ENCODE assay signal across 10 cellular contexts in genomic region chr5:154642499-154643245, GRCh38.
DNase-seq lines count a peak whose midpoint lies in the region; ATAC-seq, FAIRE-seq and TF ChIP-seq lines count a peak whose summit lies in the region.
"Had no signal": no experiment of that assay in that cellular context is flagged by ENCODE, and none has a peak within 500 bp of the region (broad histone marks: within the 10 kb centered on the region; RNA-seq: fewer than 3 reads in every experiment).

No MANE protein-coding gene starts in this region.

- TF ChIP-seq CTCF in ascending aorta (IDR thresholded peaks at IDR 0.05) (peak in 2 of 3 experiments; percentile 33 to 36), HepG2 (CRISPR knock-in tag; IDR thresholded peaks at IDR 0.05) (peak; percentile 78)

- no TSS peak for BruUV-seq in HepG2 (replicated peaks; lab: Mats Ljungman, UMichigan)

- H4K20me1 ChIP-seq in HepG2 (ENCODE audit: insufficient read depth, low read length), result no peaks in the 10 kb centered on the region

- WGBS in HepG2 (ENCODE audit: low lambda C conversion rate), result 26% methylated on average over 12 of the region's 12 CpGs

- TF ChIP-seq RAD21 in HepG2 (CRISPR knock-in tag; IDR thresholded peaks at IDR 0.05), result peak; percentile 72

- no peaks in the 10 kb centered on the region for H3K36me3 ChIP-seq in ascending aorta
- no peaks in the 10 kb centered on the region for H3K36me3 ChIP-seq in HepG2 (replicated peaks in 1 of 2; ENCODE audit: control insufficient read depth in 1 of 2, insufficient read depth in 2 of 2, low read length in 2 of 2)
- H3K36me3 ChIP-seq: upper lobe of left lung had no signal

- CTCF ChIA-PET in HepG2 (lab: Yijun Ruan, JAX; ENCODE audit: low intra/inter-chr PET ratio, low total read pairs), result interaction anchor here (0.7 to 1.5 kb wide), 2 partner anchors 226 to 362 kb away, joined by 3 to 4 read pairs; no protein-coding TSS in a partner anchor

- FAIRE-seq in HepG2 (lab: Jason Lieb, UNC), result no peak

- H3K79me2 ChIP-seq in HepG2 (ENCODE audit: insufficient read depth, low read length), result no peaks in the 10 kb centered on the region

- H3K9me3 ChIP-seq in ascending aorta, result no peaks in the 10 kb centered on the region
- H3K9me3 ChIP-seq in HepG2 (ENCODE audit: low read length), result no peaks in the 10 kb centered on the region
- no peaks in the 10 kb centered on the region for H3K9me3 ChIP-seq in T-helper 17 cell (ENCODE audit: control insufficient read depth, low read length, poor library complexity, severe bottlenecking)
- H3K9me3 ChIP-seq: upper lobe of left lung had no signal

- H3K27me3 Mint-ChIP-seq in T-helper 17 cell, result peaks cover 15% of the 10 kb centered on the region

- H3K4me3 Mint-ChIP-seq in T-helper 17 cell, result no peak overlapping the region

- no peak overlapping the region for H3K4me3 ChIP-seq in Jurkat, Clone E6-1 (ENCODE audit: low read length)
- H3K4me3 ChIP-seq in ascending aorta (no peak overlapping the region), HepG2 (replicated peaks in 1 of 3; ENCODE audit: insufficient read depth in 1 of 3, low read depth in 2 of 3, low read length in 3 of 3) (no peak overlapping the region)
- H3K4me3 ChIP-seq: upper lobe of left lung had no signal

- intact Hi-C loops in ascending aorta (cut with DNase I), result loop anchor here (10.0 kb wide), 1 partner anchor 292 kb away; the partner anchor contains the start of gene GEMIN5
- intact Hi-C loops in HepG2 (cut with micrococcal nuclease; ENCODE audit: unreplicated experiment), result loop anchor here (2.0 to 10.0 kb wide), 3 partner anchors 362 to 668 kb away; no protein-coding TSS in a partner anchor

- no peak overlapping the region for H2AFZ ChIP-seq in HepG2 (ENCODE audit: low read length)

- H3K4me1 Mint-ChIP-seq in T-helper 17 cell, result peaks cover 10% of the 10 kb centered on the region

- in situ Hi-C loops in HepG2 (cut with HindIII; ENCODE audit: extremely low pct_ligation_motif_present, low pct_unique_long_range_greater_than_20kb), result loop anchor here (10.0 kb wide), 1 partner anchor 362 kb away; no protein-coding TSS in a partner anchor

- H3K27ac ChIP-seq in ascending aorta (no peak overlapping the region), HepG2 (ENCODE audit: extremely low read length, insufficient read depth, low read length) (no peak overlapping the region)
- H3K27ac ChIP-seq: upper lobe of left lung had no signal

- no peak for TF ChIP-seq EP300 in HepG2 (IDR thresholded peaks at IDR 0.05; ENCODE audit: low read depth in 2 of 2, low read length in 2 of 2)
- TF ChIP-seq EP300 in HepG2 (CRISPR knock-in tag; IDR thresholded peaks at IDR 0.05; ENCODE audit: borderline replicate concordance), result no peak

- H3K27ac Mint-ChIP-seq in T-helper 17 cell, result no peak overlapping the region

- DNase-seq in D341Med (ENCODE audit: low spot score), result peak; percentile 54
- DNase-seq in Jurkat, Clone E6-1 (ENCODE audit: low read depth, low spot score), result peak; percentile 10
- no peak for DNase-seq in ascending aorta (ENCODE audit: low spot score in 2 of 2)
- DNase-seq in HepG2 (ENCODE audit: low spot score), result peak; percentile 37
- no peak for DNase-seq in T-helper 17 cell
- DNase-seq in occipital lobe (lab: John Stamatoyannopoulos, UW), result no peak
- DNase-seq: activated CD8-positive, alpha-beta memory T cell treated with anti-CD3 and anti-CD28 coated beads, Interleukin-2, amount 50 U/mL, for 48 hours; upper lobe of left lung had no signal

- H3K4me1 ChIP-seq in ascending aorta, result peaks cover 0 to 9% of the 10 kb centered on the region in 2 donors
- H3K4me1 ChIP-seq in HepG2 (ENCODE audit: insufficient read depth, low read length), result peaks cover 49% of the 10 kb centered on the region

- peaks cover 6% of the 10 kb centered on the region for H3K36me3 Mint-ChIP-seq in T-helper 17 cell (ENCODE audit: low read depth)

- H3K27me3 ChIP-seq in ascending aorta, result no peaks in the 10 kb centered on the region
- peaks cover 0 to 11% of the 10 kb centered on the region in 2 experiments; a peak in 2 of 5 replicates for H3K27me3 ChIP-seq in HepG2 (ENCODE audit: control insufficient read depth in 1 of 2, insufficient read depth in 2 of 2, low read length in 2 of 2)
- H3K27me3 ChIP-seq: upper lobe of left lung had no signal

- POLR2A ChIA-PET in HepG2 (lab: Yijun Ruan, JAX), result no interaction called here

- ATAC-seq in HepG2 (peak; percentile 68), T-helper 17 cell (no peak), GM19455 (IDR thresholded peaks at IDR 0.05; ENCODE audit: unreplicated experiment) (no peak), GM19467 (IDR thresholded peaks at IDR 0.05; ENCODE audit: unreplicated experiment) (no peak)

- no peak overlapping the region for H3K9ac ChIP-seq in HepG2 (ENCODE audit: insufficient read depth, low read depth, low read length)

- H3K4me2 ChIP-seq in HepG2 (ENCODE audit: low read depth, low read length), result peak overlapping the region; percentile 5; the same call in 1 of the 2 replicates

- no peak for TF ChIP-seq POLR2A in HepG2 (IDR thresholded peaks at IDR 0.05; ENCODE audit: insufficient read depth in 1 of 2, low read depth in 2 of 2, low read length in 2 of 2)

TF ChIP-seq in HepG2, 621 proteins besides CTCF, POLR2A, EP300 and RAD21 (continues in another document):
- TF ChIP-seq MAFK (conservative IDR thresholded peaks at IDR 0.05 in 1 of 2, IDR thresholded peaks at IDR 0.05 in 1 of 2; ENCODE audit: low read length in 2 of 2), result peak; percentile 44 to 71
- no peak for TF ChIP-seq TCF7L2 (IDR thresholded peaks at IDR 0.05; ENCODE audit: low read depth, low read length)
- no peak for TF ChIP-seq ZNF543 (CRISPR knock-in tag; IDR thresholded peaks at IDR 0.05)
- TF ChIP-seq ZNF547 (CRISPR knock-in tag; IDR thresholded peaks at IDR 0.05), result no peak
- no peak for TF ChIP-seq ZFP36L2 (CRISPR knock-in tag; IDR thresholded peaks at IDR 0.05)
- no peak for TF ChIP-seq SKI (IDR thresholded peaks at IDR 0.05; ENCODE audit: partially characterized antibody)
- no peak for TF ChIP-seq MLLT10 (CRISPR knock-in tag; IDR thresholded peaks at IDR 0.05)
- no peak for TF ChIP-seq ZBTB33 (CRISPR knock-in tag; IDR thresholded peaks at IDR 0.05)
- no peak for TF ChIP-seq NAIF1 (CRISPR knock-in tag; IDR thresholded peaks at IDR 0.05; ENCODE audit: borderline replicate concordance)
- no peak for TF ChIP-seq SP140L (CRISPR knock-in tag; IDR thresholded peaks at IDR 0.05; ENCODE audit: borderline replicate concordance)
- peak; percentile 78 for TF ChIP-seq SMC3 (IDR thresholded peaks at IDR 0.05; ENCODE audit: low read length)
- TF ChIP-seq ZNF605 (CRISPR knock-in tag; IDR thresholded peaks at IDR 0.05), result no peak
- TF ChIP-seq U2AF2 (IDR thresholded peaks at IDR 0.05; ENCODE audit: low read depth, low read length), result no peak
- TF ChIP-seq, protein P1, sequence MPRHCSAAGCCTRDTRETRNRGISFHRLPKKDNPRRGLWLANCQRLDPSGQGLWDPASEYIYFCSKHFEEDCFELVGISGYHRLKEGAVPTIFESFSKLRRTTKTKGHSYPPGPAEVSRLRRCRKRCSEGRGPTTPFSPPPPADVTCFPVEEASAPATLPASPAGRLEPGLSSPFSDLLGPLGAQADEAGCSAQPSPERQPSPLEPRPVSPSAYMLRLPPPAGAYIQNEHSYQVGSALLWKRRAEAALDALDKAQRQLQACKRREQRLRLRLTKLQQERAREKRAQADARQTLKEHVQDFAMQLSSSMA (CRISPR knock-in tag; IDR thresholded peaks at IDR 0.05), result no peak
- TF ChIP-seq STAG1 (CRISPR knock-in tag; IDR thresholded peaks at IDR 0.05), result peak; percentile 91
- TF ChIP-seq MAFF (IDR thresholded peaks at IDR 0.05; ENCODE audit: low read depth, low read length), result peak; percentile 54; the same call in 1 of the 2 replicates
- TF ChIP-seq ZBTB26 (CRISPR knock-in tag; IDR thresholded peaks at IDR 0.05; ENCODE audit: borderline replicate concordance), result no peak
- TF ChIP-seq ZBTB43 (CRISPR knock-in tag; conservative IDR thresholded peaks at IDR 0.05), result no peak

Comparison
In these comparisons a context has a peak if more than half of its experiments do, and no peak if none do; other contexts are left out.
1. DNase-seq: peak in D341Med (single experiment), Jurkat, Clone E6-1 (single experiment) and HepG2 (single experiment); none in ascending aorta (0 of 2), T-helper 17 cell (0 of 3) and occipital lobe (single experiment).